Comparison of ENCODE assay signal across 8 cellular contexts in genomic region chr12:49538740-49539403, GRCh38. TPM values are rescaled to one million over a fixed set of nuclear protein-coding genes. Genes with fewer than 3 reads are reported as not detected.
DNase-seq lines count a peak whose midpoint lies in the region; ATAC-seq and TF ChIP-seq lines count a peak whose summit lies in the region.

TSS of gene KCNH3 (plus strand) at chr12:49539030. CDS start at chr12:49539417, 387 bp downstream.

- intact Hi-C loops in left cardiac atrium (cut with DNase I): no loop called here
- intact Hi-C loops in prostate gland (cut with DNase I): no loop called here

- DNase-seq in CD1c-positive myeloid dendritic cell (ENCODE audit: extremely low spot score): peak; percentile 84
- DNase-seq in NCI-H1048 (lab: John Stamatoyannopoulos, UW): peak; percentile 51
- DNase-seq in T-helper 1 cell: peak; percentile 85 to 89 (median 88)
- peak; percentile 83 for DNase-seq in adipocyte (ENCODE audit: low read depth)
- DNase-seq in left cardiac atrium: peak; percentile 89
- DNase-seq in prostate gland (ENCODE audit: low spot score): peak; percentile 75
- peak; percentile 84 to 94 for DNase-seq in upper lobe of left lung

- TF ChIP-seq POLR2A in prostate gland (IDR thresholded peaks at IDR 0.05): no peak
- no peak for TF ChIP-seq POLR2A in upper lobe of left lung (IDR thresholded peaks at IDR 0.05)

- H3K27me3 ChIP-seq in adipocyte (replicated peaks; ENCODE audit: control insufficient read depth, insufficient read depth, low read length) (peaks cover 58% of the 10 kb centered on the region), prostate gland (replicated peaks; ENCODE audit: insufficient read depth) (no peaks in the 10 kb centered on the region), upper lobe of left lung (peaks cover 0 to 29% (median 17%) of the 10 kb centered on the region in 4 donors)

- no peak for TF ChIP-seq EP300 in upper lobe of left lung (IDR thresholded peaks at IDR 0.05)

- 2% methylated on average over 57 of the region's 90 CpGs for WGBS in prostate gland
- WGBS in upper lobe of left lung, 2 donors: 0% methylated on average over 16 of the region's 90 CpGs; no CpG with 5 or more reads in 1 of the 2 donors

- ATAC-seq in GM21717 (IDR thresholded peaks at IDR 0.05; ENCODE audit: unreplicated experiment): peak; percentile 50
- ATAC-seq in left cardiac atrium: peak; percentile 88 to 89
- ATAC-seq in upper lobe of left lung (ENCODE audit: low FRiP score in 2 of 2): peak in 1 of 2 donors; percentile 86

- no peaks in the 10 kb centered on the region for H3K36me3 ChIP-seq in adipocyte (ENCODE audit: control insufficient read depth, insufficient read depth, low read length, severe bottlenecking)
- no peaks in the 10 kb centered on the region for H3K36me3 ChIP-seq in prostate gland
- H3K36me3 ChIP-seq in upper lobe of left lung: no peaks in the 10 kb centered on the region

- H3K9me3 ChIP-seq in adipocyte (ENCODE audit: control insufficient read depth, low read length) (no peaks in the 10 kb centered on the region), prostate gland (no peaks in the 10 kb centered on the region), upper lobe of left lung (no peaks in the 10 kb centered on the region)

- H3K4me1 ChIP-seq in adipocyte (ENCODE audit: control insufficient read depth, insufficient read depth, low read length) (peaks cover 9% of the 10 kb centered on the region), prostate gland (replicated peaks) (peaks cover 4% of the 10 kb centered on the region), upper lobe of left lung (peaks cover 23 to 31% (median 25%) of the 10 kb centered on the region in 4 donors)

- peak within 1 kb of the TSS; percentile 68 for H3K4me3 ChIP-seq in adipocyte (ENCODE audit: low read length)
- peak within 1 kb of the TSS; percentile 32 for H3K4me3 ChIP-seq in prostate gland
- H3K4me3 ChIP-seq in upper lobe of left lung: peak within 1 kb of the TSS; percentile 47 to 61 (median 51)

- H3K27ac ChIP-seq in prostate gland (no peak within 1 kb of the TSS), upper lobe of left lung (no peak within 1 kb of the TSS)

- H3K9ac ChIP-seq in adipocyte (ENCODE audit: low read length): no peak within 1 kb of the TSS

- TF ChIP-seq CTCF in prostate gland (IDR thresholded peaks at IDR 0.05) (no peak), upper lobe of left lung (IDR thresholded peaks at IDR 0.05) (no peak)

RNA-seq across cellular contexts. Expression of gene KCNH3, which starts in this region (rescaled TPM):
- total RNA-seq in left cardiac atrium: under 1 TPM; 0.44 to 0.73 TPM
- 1 to 10 TPM; 1.8 to 2.2 TPM for total RNA-seq in prostate gland
- 10 to 100 TPM in 1 of 6 donors, 1 to 10 TPM in 4, under 1 TPM in 1; 0.37 to 19.9 (median 2.5) TPM for total RNA-seq in upper lobe of left lung

Comparison
In these comparisons a context has a peak if more than half of its experiments do, and no peak if none do; other contexts are left out.
1. Peak in DNase-seq and ATAC-seq in left cardiac atrium; RNA of the gene not detected or under 1 TPM.